In genomic region chr14:39432619-39433451, GRCh38 we compare ENCODE assay signal across 8 cellular contexts. TPM values are rescaled to one million over a fixed set of nuclear protein-coding genes. Genes with fewer than 3 reads are reported as not detected.
DNase-seq lines count a peak whose midpoint lies in the region; ATAC-seq, FAIRE-seq and TF ChIP-seq lines count a peak whose summit lies in the region.

No MANE protein-coding gene starts in this region.

- DNase-seq in HCT116 (ENCODE audit: low read depth, low spot score) = peak; percentile 89
- peak; percentile 87 for DNase-seq in M059J (ENCODE audit: low read depth)
- peak; percentile 95 to 98 for DNase-seq in SHP77 (lab: John Stamatoyannopoulos, UW)
- DNase-seq in activated naive CD8-positive, alpha-beta T cell treated with anti-CD3 and anti-CD28 coated beads, Interleukin-2, amount 50 U/mL, for 16 hours (ENCODE audit: low read depth, low spot score) = peak; percentile 28
- peak; percentile 95 for DNase-seq in cardiac septum (ENCODE audit: low spot score)
- DNase-seq in pancreas = peak; percentile 93 to 96 (median 96)

- H4K20me1 ChIP-seq in HCT116 (ENCODE audit: insufficient read depth) = no peaks in the 10 kb centered on the region

- no peaks in the 10 kb centered on the region for H3K36me3 ChIP-seq in HCT116 (ENCODE audit: control insufficient read depth in 1 of 2, insufficient read depth in 2 of 2, low read length in 2 of 2)
- no peaks in the 10 kb centered on the region for H3K36me3 ChIP-seq in pancreas
- no peaks in the 10 kb centered on the region for H3K36me3 ChIP-seq in urinary bladder (ENCODE audit: insufficient read depth)

- 0 to 1% methylated on average over 38 of the region's 38 CpGs for WGBS in pancreas, 2 donors
- under 1% methylated on average over 38 of the region's 38 CpGs for WGBS in urinary bladder

- H3K9me2 ChIP-seq in HCT116 (ENCODE audit: insufficient read depth) = no peaks in the 10 kb centered on the region

- H3K4me3 ChIP-seq in HCT116 (replicated peaks in 1 of 2; ENCODE audit: low read depth in 1 of 2, low read length in 2 of 2) (peak overlapping the region; percentile 59 to 69), pancreas (peak overlapping the region; percentile 33 to 94 (median 68)), urinary bladder (ENCODE audit: low read depth, low read length) (peak overlapping the region; percentile 37)

- TF ChIP-seq POLR2A in GM10847 (IDR thresholded peaks at IDR 0.05; ENCODE audit: extremely low read depth, insufficient read length) (peak; percentile 49), HCT116 (IDR thresholded peaks at IDR 0.05; ENCODE audit: borderline replicate concordance, extremely low read depth, insufficient read depth, insufficient read length) (peak; percentile 41)

- peak overlapping the region; percentile 59 for H2AFZ ChIP-seq in HCT116 (ENCODE audit: low read depth, low read length, poor library complexity, severe bottlenecking)

- peak overlapping the region; percentile 68 for H3K9ac ChIP-seq in HCT116 (ENCODE audit: low read length)

- RAD21 ChIA-PET in HCT116 (lab: Charles Lee; ENCODE audit: low non-redundant PET in 1 of 2, low total read pairs in 2 of 2, uncharacterized antibody in 2 of 2, unreplicated experiment in 2 of 2) = interaction anchor here in 1 of 2 experiments (1.3 kb wide), 1 partner anchor 330 kb away, joined by 3 read pairs; the partner anchor contains the start of gene SEC23A

- no peak for FAIRE-seq in pancreas (lab: Jason Lieb, UNC)

- BruUV-seq in HCT116 (replicated peaks; lab: Mats Ljungman, UMichigan) = TSS peak; percentile 86

- POLR2A ChIA-PET in HCT116 (lab: Charles Lee) = interaction anchor here (0.6 to 1.8 kb wide), 7 partner anchors 10 to 319 kb away, joined by 3 to 9 read pairs (median 3); partner anchors contain the start of genes GEMIN2 and TRAPPC6B

- intact Hi-C loops in HCT116 (cut with micrococcal nuclease) = loop anchor here (2.0 to 5.0 kb wide), 2 partner anchors 166 to 258 kb away; partner anchors contain the start of gene PNN
- intact Hi-C loops in cardiac septum (cut with DNase I) = loop anchor here (2.0 to 5.0 kb wide), 2 partner anchors 258 to 331 kb away; partner anchors contain the start of genes PNN and SEC23A
- intact Hi-C loops in pancreas (cut with DNase I) = no loop called here

- TF ChIP-seq RAD21 in HCT116 (IDR thresholded peaks at IDR 0.05; ENCODE audit: low read depth) = peak; percentile 41; the same call in 1 of the 2 replicates

- no peaks in the 10 kb centered on the region for H3K27me3 ChIP-seq in HCT116 (ENCODE audit: insufficient read depth, low read length)
- H3K27me3 ChIP-seq in pancreas = no peaks in the 10 kb centered on the region

- CTCF ChIA-PET in HCT116 (lab: Charles Lee) = interaction anchor here (1.1 to 1.8 kb wide), 3 partner anchors 13 to 201 kb away, joined by 3 to 5 read pairs (median 3); no protein-coding TSS in a partner anchor

- H3K4me2 ChIP-seq in HCT116 (ENCODE audit: low read length) = peak overlapping the region; percentile 94

- ATAC-seq in HCT116 = peak; percentile 89
- peak; percentile 90 to 93 (median 90) for ATAC-seq in pancreas

- H3K4me1 ChIP-seq in HCT116 (ENCODE audit: control insufficient read depth in 1 of 2, insufficient read depth in 2 of 2, low read length in 2 of 2) (peaks cover 14 to 21% of the 10 kb centered on the region in 2 experiments), pancreas (peaks cover 0 to 26% (median 25%) of the 10 kb centered on the region in 3 donors), urinary bladder (ENCODE audit: insufficient read depth) (no peaks in the 10 kb centered on the region)

- H3K27ac ChIP-seq in HCT116 (ENCODE audit: low read depth, low read length) (peak overlapping the region; percentile 82), pancreas (peak overlapping the region; percentile 98 to 100 (median 99)), urinary bladder (ENCODE audit: low read depth) (peak overlapping the region; percentile 91)

- TF ChIP-seq CTCF in HCT116 (IDR thresholded peaks at IDR 0.05 in 2 of 3, conservative IDR thresholded peaks at IDR 0.05 in 1 of 3; ENCODE audit: borderline replicate concordance in 1 of 3, insufficient read depth in 1 of 3, low read depth in 2 of 3, low read length in 2 of 3) (peak in 1 of 3 experiments; percentile 25; a peak in 1 of 6 replicates), pancreas (IDR thresholded peaks at IDR 0.05) (peak in 1 of 4 donors; percentile 8)

- H3K79me2 ChIP-seq in HCT116 (ENCODE audit: insufficient read depth, low read length) = peaks cover 30% of the 10 kb centered on the region

- H3K9me3 ChIP-seq in HCT116 (ENCODE audit: control insufficient read depth in 1 of 2, insufficient read depth in 1 of 2, low read depth in 1 of 2, low read length in 2 of 2) (no peaks in the 10 kb centered on the region), pancreas (no peaks in the 10 kb centered on the region)

TF ChIP-seq in HCT116, 20 proteins besides CTCF, POLR2A, EP300 and RAD21:
- no peak for TF ChIP-seq YY1 (IDR thresholded peaks at IDR 0.05; ENCODE audit: extremely low read depth, insufficient replicate concordance, low read depth, low read length)
- TF ChIP-seq POLR2AphosphoS5 (IDR thresholded peaks at IDR 0.05; ENCODE audit: low read depth, low read length) = peak; percentile 79
- 0 out of 2 replicates have a peak, but pooled peaks have one; percentile 7 for TF ChIP-seq MAX (IDR thresholded peaks at IDR 0.05)
- TF ChIP-seq TCF7L2 (IDR thresholded peaks at IDR 0.05; ENCODE audit: borderline replicate concordance, extremely low read depth, insufficient read depth, insufficient read length) = no peak

RNA-seq across cellular contexts. Expression of gene FBXO33, which starts 0.6 kb away (rescaled TPM):
- 9.7 TPM for total RNA-seq in HCT116 (2021; ENCODE audit: unreplicated experiment)
- 6.5 and 8.2 TPM in 2 replicates for polyA plus RNA-seq in HCT116 (2012)
- total RNA-seq in M059J (2014; rRNA removed; shearing (Covaris generic)) = 7.8 and 11.6 TPM in 2 replicates
- total RNA-seq in cardiac septum = 6.3 TPM
- 1 to 10 TPM; 4.1 to 6.9 (median 4.8) TPM for total RNA-seq in pancreas
- 1 to 10 TPM; 2.1 to 5.8 TPM for polyA plus RNA-seq in pancreas
- 16.6 TPM for total RNA-seq in urinary bladder
- 6.8 TPM for polyA plus RNA-seq in urinary bladder

Comparison
In these comparisons a context has a peak if more than half of its experiments do, and no peak if none do; other contexts are left out.
1. Peak in every context shown above with its lines: DNase-seq, ATAC-seq, H3K4me3 ChIP-seq and H3K27ac ChIP-seq.
2. DNase-seq: peak in every context shown above with its lines; median percentile 96 in SHP77; 96 in pancreas; 95 in cardiac septum; 89 in HCT116; 87 in M059J; 28 in activated naive CD8-positive, alpha-beta T cell treated with anti-CD3 and anti-CD28 coated beads, Interleukin-2, amount 50 U/mL, for 16 hours.
3. intact Hi-C loops: an anchor here in HCT116 (2.0 to 5.0 kb wide) and cardiac septum (2.0 to 5.0 kb wide); none called in pancreas.